8 cellular contexts compared by ENCODE assay signal in the genomic region with DNA sequence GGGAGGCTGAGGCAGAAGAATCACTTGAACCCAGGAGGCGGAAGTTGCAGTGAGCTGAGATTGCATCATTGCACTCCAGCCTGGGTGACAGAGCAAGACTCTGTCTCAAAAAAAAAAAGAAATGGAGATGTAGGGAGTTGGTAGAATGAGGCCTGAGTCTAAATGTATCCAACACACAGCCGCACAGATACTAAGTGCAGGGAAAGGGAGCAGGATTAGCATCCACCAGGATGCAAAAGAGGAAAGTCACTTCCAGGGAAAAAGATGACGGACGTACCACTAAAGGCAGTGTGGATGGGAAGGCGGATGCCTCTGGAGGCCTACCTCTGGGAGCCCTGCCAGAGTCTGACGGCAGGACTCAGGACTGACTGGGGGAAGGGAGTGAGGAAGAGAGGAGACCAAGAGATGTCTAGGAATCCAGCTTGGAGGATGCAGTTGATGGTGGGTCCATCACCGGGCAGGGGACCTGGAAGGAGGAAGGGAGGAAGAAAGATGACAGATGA. TPM values are rescaled to one million over a fixed set of nuclear protein-coding genes. Genes with fewer than 3 reads are reported as not detected.
A peak's percentile ranks its signal among the peaks of the same experiment; 100 is the strongest.
DNase-seq lines count a peak whose midpoint lies in the region; ATAC-seq and TF ChIP-seq lines count a peak whose summit lies in the region.
"Had no signal": no experiment of that assay in that cellular context is flagged by ENCODE, and none has a peak within 500 bp of the region (broad histone marks: within the 10 kb centered on the region; RNA-seq: fewer than 3 reads in every experiment).

No MANE protein-coding gene starts in this region.

- peak; percentile 58 for DNase-seq in GM03348 (ENCODE audit: low spot score)
- DNase-seq in fibroblast of the aortic adventitia (ENCODE audit: low read depth), result peak; percentile 66
- no peak for DNase-seq in NK-92 treated with Interleukin-12 subunit alpha and Interleukin-12 subunit beta, amount 100 ng/mL, for 24 hours (lab: John Stamatoyannopoulos, UW)
- DNase-seq: activated CD4-positive, alpha-beta T cell treated with anti-CD3 and anti-CD28 coated beads for 48 hours; hippocampal formation; nucleus accumbens had no signal

- TF ChIP-seq CTCF in fibroblast of the aortic adventitia (IDR thresholded peaks at IDR 0.05; ENCODE audit: insufficient read depth, low read length), result no peak

- no peak for ATAC-seq in GM19397 (IDR thresholded peaks at IDR 0.05; ENCODE audit: unreplicated experiment)

- no peak overlapping the region for H3K4me3 ChIP-seq in fibroblast of the aortic adventitia (ENCODE audit: low read depth, low read length)

RNA-seq across cellular contexts. Expression of gene FAM98C, which starts 6.8 kb away (rescaled TPM):
- 11.9 and 46.0 TPM in 2 replicates for total RNA-seq in fibroblast of the aortic adventitia (ENCODE audit: low replicate concordance)

RNA-seq across cellular contexts. Expression of gene RASGRP4, which starts 16.3 kb away (rescaled TPM):
- not detected in 2 replicates for total RNA-seq in fibroblast of the aortic adventitia (ENCODE audit: low replicate concordance)
- total RNA-seq: LHCN-M2 had no signal

RNA-seq across cellular contexts. Expression of gene SPRED3, which starts 21.2 kb away (rescaled TPM):
- 0.41 and 9.7 TPM in 2 replicates for total RNA-seq in fibroblast of the aortic adventitia (ENCODE audit: low replicate concordance)

RNA-seq across cellular contexts. Expression of gene GGN, which starts 21.8 kb away (rescaled TPM):
- total RNA-seq in fibroblast of the aortic adventitia (ENCODE audit: low replicate concordance), result 1.3 TPM in 1 of 2 replicates, not detected in the other

RNA-seq across cellular contexts. Expression of gene RYR1, which starts 23.8 kb away (rescaled TPM):
- under 0.01 TPM in 1 of 2 replicates, not detected in the other for total RNA-seq in fibroblast of the aortic adventitia (ENCODE audit: low replicate concordance)
